In genomic region chrX:103607385-103608304, GRCh38 we compare ENCODE assay signal across 8 cellular contexts. TPM values are rescaled to one million over a fixed set of nuclear protein-coding genes. Genes with fewer than 3 reads are reported as not detected.
DNase-seq lines count a peak whose midpoint lies in the region; ATAC-seq and TF ChIP-seq lines count a peak whose summit lies in the region.

TSS of gene TCEAL3 (plus strand) at chrX:103607963. CDS start at chrX:103609065, 1,102 bp downstream.

- no peak within 1 kb of the TSS for H3K27ac ChIP-seq in GM23338 (ENCODE audit: low read depth)
- peak within 1 kb of the TSS; percentile 39 for H3K27ac ChIP-seq in epithelial cell of prostate
- peak within 1 kb of the TSS; percentile 70 for H3K27ac ChIP-seq in thymus (ENCODE audit: low read depth)

- H3K4me1 ChIP-seq in GM23338 (ENCODE audit: insufficient read depth) (0 out of 2 replicates have a peak, but pooled peaks cover 2% of the 10 kb centered on the region), mononuclear cell (ENCODE audit: insufficient read depth, low read length) (peaks cover 7% of the 10 kb centered on the region), thymus (ENCODE audit: control insufficient read depth, insufficient read depth, low read length) (no peaks in the 10 kb centered on the region)

- peaks cover 6% of the 10 kb centered on the region for H3K27me3 Mint-ChIP-seq in GM23338 (ENCODE audit: insufficient read depth, low read depth, poor library complexity)
- peaks cover 9% of the 10 kb centered on the region for H3K27me3 Mint-ChIP-seq in activated CD8-positive, alpha-beta T cell treated with anti-CD3 and anti-CD28 coated beads, Interleukin-2, amount 10 ng/mL, durations not matched to agents 7 days and 5 days (ENCODE audit: low read depth)

- peaks cover 6% of the 10 kb centered on the region; the same call in 1 of the 3 replicates for H3K36me3 Mint-ChIP-seq in GM23338 (ENCODE audit: low read depth)
- H3K36me3 Mint-ChIP-seq in activated CD8-positive, alpha-beta T cell treated with anti-CD3 and anti-CD28 coated beads, Interleukin-2, amount 10 ng/mL, durations not matched to agents 7 days and 5 days (ENCODE audit: low read depth), result no peaks in the 10 kb centered on the region

- no peaks in the 10 kb centered on the region for H3F3A ChIP-seq in GM23338 (replicated peaks; ENCODE audit: low read depth)

- POLR2A ChIA-PET in activated CD8-positive, alpha-beta T cell treated with anti-CD3 and anti-CD28 coated beads, Interleukin-2, amount 10 ng/mL, durations not matched to agents 7 days and 5 days (lab: Charles Lee), result no interaction called here

- peak within 1 kb of the TSS; percentile 77 for H3K4me2 ChIP-seq in GM23338

- CTCF ChIA-PET in activated CD8-positive, alpha-beta T cell treated with anti-CD3 and anti-CD28 coated beads, Interleukin-2, amount 10 ng/mL, durations not matched to agents 7 days and 5 days (lab: Charles Lee), result no interaction called here

- H3K4me3 ChIP-seq in GM23338 (peak within 1 kb of the TSS; percentile 71), mononuclear cell (ENCODE audit: low read length) (peak within 1 kb of the TSS; percentile 47), thymus (ENCODE audit: low read length) (peak within 1 kb of the TSS; percentile 60)

- H3K9me3 ChIP-seq in mononuclear cell (ENCODE audit: low read depth, low read length), result no peaks in the 10 kb centered on the region
- H3K9me3 ChIP-seq in thymus (ENCODE audit: control insufficient read depth), result no peaks in the 10 kb centered on the region

- H3K4me1 Mint-ChIP-seq in GM23338, result peaks cover 13% of the 10 kb centered on the region
- H3K4me1 Mint-ChIP-seq in activated CD8-positive, alpha-beta T cell treated with anti-CD3 and anti-CD28 coated beads, Interleukin-2, amount 10 ng/mL, durations not matched to agents 7 days and 5 days (ENCODE audit: low read depth), result peaks cover 3% of the 10 kb centered on the region

- H2AFZ ChIP-seq in GM23338, result 0 out of 2 replicates have a peak within 1 kb of the TSS, but pooled peaks have one; percentile 63

- H3K27me3 ChIP-seq in GM23338 (ENCODE audit: insufficient read depth), result peaks cover 9% of the 10 kb centered on the region; the same call in 1 of the 2 replicates
- no peaks in the 10 kb centered on the region for H3K27me3 ChIP-seq in mononuclear cell (ENCODE audit: insufficient read depth, low read length)
- no peaks in the 10 kb centered on the region for H3K27me3 ChIP-seq in thymus (ENCODE audit: control insufficient read depth, insufficient read depth)

- H3K36me3 ChIP-seq in GM23338 (ENCODE audit: insufficient read depth) (no peaks in the 10 kb centered on the region), thymus (ENCODE audit: control insufficient read depth, insufficient read depth) (no peaks in the 10 kb centered on the region)

- WGBS in thymus, result 1% methylated on average over 59 of the region's 59 CpGs

- H3K9me2 ChIP-seq in GM23338 (ENCODE audit: insufficient read depth), result no peaks in the 10 kb centered on the region

- peak within 1 kb of the TSS; percentile 80 for H3K27ac Mint-ChIP-seq in GM23338
- H3K27ac Mint-ChIP-seq in activated CD8-positive, alpha-beta T cell treated with anti-CD3 and anti-CD28 coated beads, Interleukin-2, amount 10 ng/mL, durations not matched to agents 7 days and 5 days, result no peak within 1 kb of the TSS

- peak; percentile 85 for ATAC-seq in GM23338
- ATAC-seq in activated CD8-positive, alpha-beta T cell treated with anti-CD3 and anti-CD28 coated beads, Interleukin-2, amount 10 ng/mL, durations not matched to agents 7 days and 5 days, result peak; percentile 89

- H3K4me3 Mint-ChIP-seq in GM23338, result peak within 1 kb of the TSS; percentile 86
- peak within 1 kb of the TSS; percentile 70 for H3K4me3 Mint-ChIP-seq in activated CD8-positive, alpha-beta T cell treated with anti-CD3 and anti-CD28 coated beads, Interleukin-2, amount 10 ng/mL, durations not matched to agents 7 days and 5 days

- no peaks in the 10 kb centered on the region for H4K20me1 ChIP-seq in GM23338 (replicated peaks; ENCODE audit: insufficient read depth)

- DNase-seq in GM10266 (ENCODE audit: extremely low spot score) (peak; percentile 21), GM23338 (ENCODE audit: low spot score) (peak; percentile 62), NCI-H1105 treated with DMSO at 0.1 percent for 48 hours (lab: John Stamatoyannopoulos, UW) (peak; percentile 59), epithelial cell of prostate (ENCODE audit: low read depth, low spot score) (no peak), DMS153 (lab: John Stamatoyannopoulos, UW) (no peak)
- peak; percentile 21 for DNase-seq in activated CD8-positive, alpha-beta T cell treated with anti-CD3 and anti-CD28 coated beads, Interleukin-2, amount 10 ng/mL, durations not matched to agents 7 days and 5 days

- no peak for TF ChIP-seq CTCF in GM10266 (IDR thresholded peaks at IDR 0.05; ENCODE audit: control insufficient read depth, insufficient read depth, low read depth, missing control alignments)
- no peak for TF ChIP-seq CTCF in GM23338 (conservative IDR thresholded peaks at IDR 0.05; ENCODE audit: low read depth in 2 of 2)

- H3K79me2 ChIP-seq in GM23338 (replicated peaks; ENCODE audit: insufficient read depth), result no peaks in the 10 kb centered on the region

- no peaks in the 10 kb centered on the region; the same call in 2 of the 3 replicates for H3K9me3 Mint-ChIP-seq in GM23338
- H3K9me3 Mint-ChIP-seq in activated CD8-positive, alpha-beta T cell treated with anti-CD3 and anti-CD28 coated beads, Interleukin-2, amount 10 ng/mL, durations not matched to agents 7 days and 5 days (ENCODE audit: insufficient read depth), result no peaks in the 10 kb centered on the region

TF ChIP-seq in GM23338, 12 proteins besides CTCF, POLR2A, EP300 and RAD21:
- TF ChIP-seq REST (IDR thresholded peaks at IDR 0.05; ENCODE audit: unreplicated experiment) (no peak), STAT1 (IDR thresholded peaks at IDR 0.05; ENCODE audit: unreplicated experiment) (no peak), EZH2phosphoT487 (IDR thresholded peaks at IDR 0.05; ENCODE audit: unreplicated experiment) (no peak), CREB1 (CRISPR knock-in tag; IDR thresholded peaks at IDR 0.05; ENCODE audit: low read depth) (peak; percentile 76)

RNA-seq across cellular contexts. Expression of gene TCEAL3, which starts in this region (rescaled TPM):
- 5.0 and 5.2 TPM in 2 replicates for total RNA-seq in GM23338 (2014; rRNA removed; shearing (Covaris generic))
- polyA plus RNA-seq in GM23338 (2016; fragmentation: Nextera tagmentation; extraction: Ambion mirVana) (30.6 and 31.1 TPM in 2 replicates), thymus (25.9 TPM)
- total RNA-seq in activated CD8-positive, alpha-beta T cell treated with anti-CD3 and anti-CD28 coated beads, Interleukin-2, amount 10 ng/mL, durations not matched to agents 7 days and 5 days, result 1 to 10 TPM; 2.4 to 2.7 TPM
- total RNA-seq in mononuclear cell, result 2.4 TPM

Comparison
In these comparisons a context has a peak if more than half of its experiments do, and no peak if none do; other contexts are left out.
1. DNase-seq: peak in GM10266 (single experiment), GM23338 (single experiment), NCI-H1105 treated with DMSO at 0.1 percent for 48 hours (single experiment) and activated CD8-positive, alpha-beta T cell treated with anti-CD3 and anti-CD28 coated beads, Interleukin-2, amount 10 ng/mL, durations not matched to agents 7 days and 5 days (single experiment); none in epithelial cell of prostate (single experiment) and DMS153 (single experiment).
2. Peak in every context shown above with its lines, with median percentiles within 50 percentile points of each other: H3K4me3 ChIP-seq.